14 cellular contexts compared by ENCODE assay signal in the genomic region with DNA sequence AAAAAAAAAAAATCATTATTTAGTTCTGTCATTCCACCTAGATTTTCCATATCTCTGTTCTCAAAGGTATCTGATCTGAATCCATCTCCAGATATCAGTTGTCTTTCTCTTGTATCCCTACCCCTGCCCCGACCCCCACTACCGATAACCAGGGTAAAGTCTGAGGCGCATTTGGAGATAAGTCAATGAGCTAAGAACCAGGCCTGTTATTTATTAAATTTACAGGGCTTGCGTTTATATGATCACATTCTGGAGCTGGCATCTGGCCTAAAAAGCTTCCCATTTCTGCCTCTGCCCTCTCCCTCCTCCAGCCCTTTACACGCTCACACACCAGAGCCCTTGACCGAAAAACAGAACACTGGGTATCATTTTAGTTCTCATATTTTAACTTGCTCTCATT.
DNase-seq lines count a peak whose midpoint lies in the region; TF ChIP-seq lines count a peak whose summit lies in the region.
"Had no signal": no experiment of that assay in that cellular context is flagged by ENCODE, and none has a peak within 500 bp of the region (broad histone marks: within the 10 kb centered on the region; RNA-seq: fewer than 3 reads in every experiment).

No MANE protein-coding gene starts in this region.

- no peaks in the 10 kb centered on the region for H3K9me3 ChIP-seq in SK-N-SH
- H3K9me3 ChIP-seq in CD4-positive, alpha-beta memory T cell (ENCODE audit: control insufficient read depth in 1 of 2, low read length in 2 of 2), result no peaks in the 10 kb centered on the region
- H3K9me3 ChIP-seq: Caco-2 had no signal

- H3K36me3 Mint-ChIP-seq in nephron (ENCODE audit: low read depth), result no peaks in the 10 kb centered on the region
- no peaks in the 10 kb centered on the region for H3K36me3 Mint-ChIP-seq in CD4-positive, alpha-beta memory T cell
- H3K36me3 Mint-ChIP-seq: CD4-positive, CD25-positive, alpha-beta regulatory T cell had no signal

- H3K27me3 Mint-ChIP-seq in nephron (ENCODE audit: low read depth), result peaks cover 4% of the 10 kb centered on the region
- peaks cover 7 to 8% of the 10 kb centered on the region in 2 donors for H3K27me3 Mint-ChIP-seq in CD4-positive, alpha-beta memory T cell

- peaks cover 3% of the 10 kb centered on the region for H3F3A ChIP-seq in SK-N-SH (replicated peaks; ENCODE audit: insufficient read depth)

- no peak overlapping the region for H3K4me3 ChIP-seq in SK-N-SH (ENCODE audit: low read depth in 2 of 2, low read length in 1 of 2)
- no peak overlapping the region for H3K4me3 ChIP-seq in fibroblast of villous mesenchyme (ENCODE audit: low read depth, low read length)
- no peak overlapping the region for H3K4me3 ChIP-seq in CD4-positive, alpha-beta memory T cell (ENCODE audit: low read length in 2 of 2)

- peak in 1 of 2 experiments; percentile 88; a peak in 2 of 4 replicates for TF ChIP-seq EP300 in SK-N-SH (IDR thresholded peaks at IDR 0.05; ENCODE audit: borderline replicate concordance in 1 of 2, low read depth in 1 of 2, low read length in 1 of 2)

- H3K9ac ChIP-seq in SK-N-SH, result no peak overlapping the region

- no peaks in the 10 kb centered on the region for H3K36me3 ChIP-seq in SK-N-SH (replicated peaks in 1 of 2; ENCODE audit: control insufficient read depth in 1 of 2, insufficient read depth in 2 of 2, low read length in 1 of 2)
- H3K36me3 ChIP-seq in CD4-positive, alpha-beta memory T cell (ENCODE audit: insufficient read depth, low read length), result no peaks in the 10 kb centered on the region

- peaks cover 0 to 14% of the 10 kb centered on the region in 2 experiments; a peak in 2 of 4 replicates for H3K4me1 ChIP-seq in SK-N-SH (ENCODE audit: control insufficient read depth in 1 of 2, insufficient read depth in 2 of 2, low read depth in 1 of 2, low read length in 1 of 2)
- H3K4me1 ChIP-seq in CD4-positive, alpha-beta memory T cell (ENCODE audit: insufficient read depth, low read length), result no peaks in the 10 kb centered on the region

- H2AFZ ChIP-seq in SK-N-SH (ENCODE audit: low read depth), result no peak overlapping the region

- peak; percentile 67 for DNase-seq in SK-N-SH
- DNase-seq in fibroblast of villous mesenchyme (ENCODE audit: low read depth), result peak; percentile 31
- DNase-seq in activated CD8-positive, alpha-beta memory T cell treated with anti-CD3 and anti-CD28 coated beads for 24 hours, result no peak
- no peak for DNase-seq in HEK293T (ENCODE audit: extremely low spot score)
- no peak for DNase-seq in CD4-positive, alpha-beta memory T cell
- DNase-seq in DMS153 treated with DMSO at 0.1 percent for 48 hours (lab: John Stamatoyannopoulos, UW; ENCODE audit: unreplicated experiment), result no peak
- DNase-seq: C1 segment of cervical spinal cord; Caco-2; CD4-positive, CD25-positive, alpha-beta regulatory T cell; DMS79; GDM1; H9 had no signal

- H3K27ac Mint-ChIP-seq in nephron, result peak overlapping the region; percentile 6 to 70 (median 52)
- no peak overlapping the region for H3K27ac Mint-ChIP-seq in CD4-positive, alpha-beta memory T cell
- H3K27ac Mint-ChIP-seq: B cell; CD4-positive, CD25-positive, alpha-beta regulatory T cell; H9 had no signal

- POLR2A ChIA-PET in SK-N-SH (lab: Yijun Ruan, JAX) (no interaction called here), HEK293T (lab: Yijun Ruan, JAX) (no interaction called here)
- POLR2A ChIA-PET in CD4-positive, alpha-beta memory T cell (lab: Charles Lee; ENCODE audit: partially characterized antibody), result no interaction called here

- intact Hi-C loops in CD4-positive, alpha-beta memory T cell (cut with micrococcal nuclease), result no loop called here

- H3K9me3 Mint-ChIP-seq in nephron, result no peaks in the 10 kb centered on the region
- H3K9me3 Mint-ChIP-seq in CD4-positive, alpha-beta memory T cell, result no peaks in the 10 kb centered on the region
- H3K9me3 Mint-ChIP-seq: H9 had no signal

- TF ChIP-seq CTCF in SK-N-SH (IDR thresholded peaks at IDR 0.05), result no peak
- no peak for TF ChIP-seq CTCF in fibroblast of villous mesenchyme (IDR thresholded peaks at IDR 0.05; ENCODE audit: insufficient read depth, low read depth, low read length)
- TF ChIP-seq CTCF in nephron (IDR thresholded peaks at IDR 0.05; ENCODE audit: unreplicated experiment in 3 of 3), result no peak

- H3K4me2 ChIP-seq in SK-N-SH, result no peak overlapping the region

- WGBS in SK-N-SH (ENCODE audit: low lambda C conversion rate), result 58% methylated on average over 6 of the region's 6 CpGs

- no peaks in the 10 kb centered on the region for H3K9me2 ChIP-seq in SK-N-SH

- no peaks in the 10 kb centered on the region for H4K20me1 ChIP-seq in SK-N-SH (ENCODE audit: insufficient read depth)

- CTCF ChIA-PET in SK-N-SH (lab: Yijun Ruan, JAX) (interaction anchor here (0.9 to 1.4 kb wide), 4 partner anchors 9 to 164 kb away, joined by 3 to 4 read pairs (median 4); no protein-coding TSS in a partner anchor), HEK293T (lab: Yijun Ruan, JAX) (no interaction called here)
- CTCF ChIA-PET in CD4-positive, alpha-beta memory T cell (lab: Charles Lee; ENCODE audit: partially characterized antibody), result no interaction called here

- H3K4me3 Mint-ChIP-seq in nephron, result no peak overlapping the region
- no peak overlapping the region for H3K4me3 Mint-ChIP-seq in CD4-positive, alpha-beta memory T cell
- H3K4me3 Mint-ChIP-seq: B cell; CD4-positive, CD25-positive, alpha-beta regulatory T cell; H9 had no signal

- no peak; the same call in 1 of the 2 replicates for TF ChIP-seq RAD21 in SK-N-SH (IDR thresholded peaks at IDR 0.05; ENCODE audit: low read length)

- no peaks in the 10 kb centered on the region for H3K79me2 ChIP-seq in SK-N-SH (ENCODE audit: insufficient read depth)

- no peaks in the 10 kb centered on the region for H3K27me3 ChIP-seq in SK-N-SH (ENCODE audit: insufficient read depth)
- H3K27me3 ChIP-seq in CD4-positive, alpha-beta memory T cell (ENCODE audit: insufficient read depth, low read length), result peaks cover 4% of the 10 kb centered on the region

- H3K27ac ChIP-seq in SK-N-SH (ENCODE audit: low read depth in 2 of 2, low read length in 1 of 2), result peak overlapping the region in 1 of 2 experiments; percentile 23; a peak in 1 of 4 replicates
- no peak overlapping the region for H3K27ac ChIP-seq in CD4-positive, alpha-beta memory T cell (ENCODE audit: low read depth, low read length)

- peaks cover 24% of the 10 kb centered on the region for H3K4me1 Mint-ChIP-seq in nephron
- H3K4me1 Mint-ChIP-seq in CD4-positive, alpha-beta memory T cell, result no peaks in the 10 kb centered on the region
- H3K4me1 Mint-ChIP-seq: B cell; CD4-positive, CD25-positive, alpha-beta regulatory T cell; H9 had no signal

TF ChIP-seq in SK-N-SH, 30 proteins besides CTCF, POLR2A, EP300 and RAD21:
- TF ChIP-seq, protein P1, sequence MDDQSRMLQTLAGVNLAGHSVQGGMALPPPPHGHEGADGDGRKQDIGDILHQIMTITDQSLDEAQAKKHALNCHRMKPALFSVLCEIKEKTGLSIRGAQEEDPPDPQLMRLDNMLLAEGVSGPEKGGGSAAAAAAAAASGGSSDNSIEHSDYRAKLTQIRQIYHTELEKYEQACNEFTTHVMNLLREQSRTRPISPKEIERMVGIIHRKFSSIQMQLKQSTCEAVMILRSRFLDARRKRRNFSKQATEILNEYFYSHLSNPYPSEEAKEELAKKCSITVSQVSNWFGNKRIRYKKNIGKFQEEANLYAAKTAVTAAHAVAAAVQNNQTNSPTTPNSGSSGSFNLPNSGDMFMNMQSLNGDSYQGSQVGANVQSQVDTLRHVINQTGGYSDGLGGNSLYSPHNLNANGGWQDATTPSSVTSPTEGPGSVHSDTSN (IDR thresholded peaks at IDR 0.05), result no peak
- TF ChIP-seq SMC3 (IDR thresholded peaks at IDR 0.05; ENCODE audit: low read depth, low read length) (no peak), MEF2A (IDR thresholded peaks at IDR 0.05; ENCODE audit: borderline replicate concordance, low read depth) (no peak), TCF12 (IDR thresholded peaks at IDR 0.05) (peak; percentile 47), SIN3A (IDR thresholded peaks at IDR 0.05; ENCODE audit: borderline replicate concordance, low read depth, low read length) (no peak), NFIC (IDR thresholded peaks at IDR 0.05; ENCODE audit: borderline replicate concordance) (no peak), RXRA (IDR thresholded peaks at IDR 0.05; ENCODE audit: borderline replicate concordance, low read depth) (no peak), CHD2 (IDR thresholded peaks at IDR 0.05; ENCODE audit: low read length, partially characterized antibody) (peak; percentile 73), RCOR1 (IDR thresholded peaks at IDR 0.05; ENCODE audit: low read length) (peak; percentile 78), GATA2 (CRISPR knock-in tag; IDR thresholded peaks at IDR 0.05) (peak; percentile 72)
TF ChIP-seq in SK-N-SH: peak in this region for 4.

TF ChIP-seq in HEK293T, 16 proteins besides CTCF, POLR2A, EP300 and RAD21:
- TF ChIP-seq NFRKB (IDR thresholded peaks at IDR 0.05) (no peak), FOXM1 (IDR thresholded peaks at IDR 0.05; ENCODE audit: borderline replicate concordance) (no peak), LEF1 (IDR thresholded peaks at IDR 0.05; ENCODE audit: borderline replicate concordance) (no peak), FOXK2 (IDR thresholded peaks at IDR 0.05) (no peak), ZNF384 (IDR thresholded peaks at IDR 0.05) (no peak), FOXA1 (IDR thresholded peaks at IDR 0.05) (no peak), CTBP1 (IDR thresholded peaks at IDR 0.05; ENCODE audit: borderline replicate concordance) (no peak), L3MBTL2 (conservative IDR thresholded peaks at IDR 0.05) (no peak), BHLHE40 (IDR thresholded peaks at IDR 0.05; ENCODE audit: borderline replicate concordance) (no peak), ELF4 (IDR thresholded peaks at IDR 0.05) (no peak), HDGF (IDR thresholded peaks at IDR 0.05; ENCODE audit: borderline replicate concordance) (no peak), SP1 (IDR thresholded peaks at IDR 0.05) (no peak), SUZ12 (IDR thresholded peaks at IDR 0.05) (no peak), TARDBP (IDR thresholded peaks at IDR 0.05) (no peak), ARNT (IDR thresholded peaks at IDR 0.05) (no peak)
- TF ChIP-seq, protein P2, sequence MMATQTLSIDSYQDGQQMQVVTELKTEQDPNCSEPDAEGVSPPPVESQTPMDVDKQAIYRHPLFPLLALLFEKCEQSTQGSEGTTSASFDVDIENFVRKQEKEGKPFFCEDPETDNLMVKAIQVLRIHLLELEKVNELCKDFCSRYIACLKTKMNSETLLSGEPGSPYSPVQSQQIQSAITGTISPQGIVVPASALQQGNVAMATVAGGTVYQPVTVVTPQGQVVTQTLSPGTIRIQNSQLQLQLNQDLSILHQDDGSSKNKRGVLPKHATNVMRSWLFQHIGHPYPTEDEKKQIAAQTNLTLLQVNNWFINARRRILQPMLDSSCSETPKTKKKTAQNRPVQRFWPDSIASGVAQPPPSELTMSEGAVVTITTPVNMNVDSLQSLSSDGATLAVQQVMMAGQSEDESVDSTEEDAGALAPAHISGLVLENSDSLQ (IDR thresholded peaks at IDR 0.05), result no peak

Comparison
In these comparisons a context has a peak if more than half of its experiments do, and no peak if none do; other contexts are left out.
1. DNase-seq: peak in SK-N-SH (single experiment) and fibroblast of villous mesenchyme (single experiment); none in activated CD8-positive, alpha-beta memory T cell treated with anti-CD3 and anti-CD28 coated beads for 24 hours (single experiment), HEK293T (single experiment), CD4-positive, alpha-beta memory T cell (0 of 5) and DMS153 treated with DMSO at 0.1 percent for 48 hours (single experiment).
2. H3K27ac Mint-ChIP-seq: peak in nephron (3 of 3); none in CD4-positive, alpha-beta memory T cell (0 of 7).